Comparison of ENCODE assay signal across 14 cellular contexts in genomic region chr7:108736266-108736891, GRCh38.
DNase-seq lines count a peak whose midpoint lies in the region; ATAC-seq and TF ChIP-seq lines count a peak whose summit lies in the region.
"Had no signal": no experiment of that assay in that cellular context is flagged by ENCODE, and none has a peak within 500 bp of the region (broad histone marks: within the 10 kb centered on the region; RNA-seq: fewer than 3 reads in every experiment).

No MANE protein-coding gene starts in this region.

- ATAC-seq in left lung (peak; percentile 91), upper lobe of right lung (peak; percentile 85), HG02623 (IDR thresholded peaks at IDR 0.05; ENCODE audit: unreplicated experiment) (no peak)

- no peak for TF ChIP-seq POLR2A in thyroid gland (IDR thresholded peaks at IDR 0.05)

- peaks cover 0 to 2% of the 10 kb centered on the region in 2 donors for H3K27me3 ChIP-seq in left lung
- H3K27me3 ChIP-seq in upper lobe of right lung, result no peaks in the 10 kb centered on the region
- no peaks in the 10 kb centered on the region for H3K27me3 ChIP-seq in thyroid gland
- H3K27me3 ChIP-seq: BLaER1 had no signal

- DNase-seq in DMS79 (lab: John Stamatoyannopoulos, UW) (peak; percentile 46), NCI-H187 treated with DMSO at 0.1 percent for 48 hours (lab: John Stamatoyannopoulos, UW) (peak; percentile 31), left lung (no peak), upper lobe of right lung (no peak), NCI-H345 treated with DMSO at 0.1 percent for 48 hours (lab: John Stamatoyannopoulos, UW; ENCODE audit: unreplicated experiment) (no peak), thyroid gland (no peak)
- DNase-seq: 8988T; Calu3; CD4-positive, alpha-beta memory T cell; GM23248 had no signal

- H3K27ac ChIP-seq in left lung (no peak overlapping the region), upper lobe of right lung (no peak overlapping the region), thyroid gland (no peak overlapping the region)
- H3K27ac ChIP-seq: BLaER1, GM23248, HL-60 had no signal

- H3K4me1 ChIP-seq in left lung, result no peaks in the 10 kb centered on the region
- H3K4me1 ChIP-seq in upper lobe of right lung, result no peaks in the 10 kb centered on the region
- H3K4me1 ChIP-seq in thyroid gland, result no peaks in the 10 kb centered on the region
- H3K4me1 ChIP-seq: BLaER1, HAP-1 had no signal

- H3K36me3 ChIP-seq in left lung, result no peaks in the 10 kb centered on the region
- no peaks in the 10 kb centered on the region for H3K36me3 ChIP-seq in upper lobe of right lung
- H3K36me3 ChIP-seq in thyroid gland, result no peaks in the 10 kb centered on the region
- H3K36me3 ChIP-seq: BLaER1, HAP-1 had no signal

- TF ChIP-seq CTCF in left lung (IDR thresholded peaks at IDR 0.05) (no peak), upper lobe of right lung (IDR thresholded peaks at IDR 0.05) (no peak), thyroid gland (IDR thresholded peaks at IDR 0.05) (no peak)

- H3K4me3 ChIP-seq in left lung (no peak overlapping the region), upper lobe of right lung (no peak overlapping the region), thyroid gland (replicated peaks in 1 of 3) (no peak overlapping the region)
- H3K4me3 ChIP-seq: BLaER1, GM23248, HAP-1 had no signal

- WGBS in thyroid gland, 2 donors, result 46 to 96% methylated on average over 2 of the region's 2 CpGs

- intact Hi-C loops in left lung (cut with DNase I) (no loop called here), upper lobe of right lung (cut with DNase I) (no loop called here), thyroid gland (cut with DNase I) (no loop called here)

- H3K9me3 ChIP-seq in left lung (no peaks in the 10 kb centered on the region), upper lobe of right lung (no peaks in the 10 kb centered on the region), thyroid gland (no peaks in the 10 kb centered on the region)
- H3K9me3 ChIP-seq: BLaER1, HAP-1 had no signal

Comparison
In these comparisons a context has a peak if more than half of its experiments do, and no peak if none do; other contexts are left out.
1. DNase-seq: peak in DMS79 (single experiment) and NCI-H187 treated with DMSO at 0.1 percent for 48 hours (single experiment); none in left lung (0 of 2), upper lobe of right lung (single experiment), NCI-H345 treated with DMSO at 0.1 percent for 48 hours (single experiment) and thyroid gland (0 of 2).